Comparison of ENCODE assay signal across 26 cellular contexts in genomic region chr7:34507191-34507590, GRCh38.
"Had no signal": no experiment of that assay in that cellular context is flagged by ENCODE, and none has a peak within 500 bp of the region (broad histone marks: within the 10 kb centered on the region; RNA-seq: fewer than 3 reads in every experiment).

No MANE protein-coding gene starts in this region.

- H3K9me3 ChIP-seq: suprapubic skin, testis, thoracic aorta, thyroid gland, tibial nerve, upper lobe of right lung, uterus, vagina had no signal

- DNase-seq: stimulated activated CD4-positive, alpha-beta T cell treated with anti-CD3 and anti-CD28 coated beads, Interleukin-2, amount 100 ng/mL, for 48 hours; stimulated activated CD4-positive, alpha-beta T cell treated with anti-CD3 and anti-CD28 coated beads, Interleukin-4, amount 100 ng/mL, for 1 hour; stimulated activated CD4-positive, alpha-beta T cell treated with anti-CD3 and anti-CD28 coated beads, Interleukin-4, amount 100 ng/mL, for 24 hours; stimulated activated CD4-positive, alpha-beta T cell treated with anti-CD3 and anti-CD28 coated beads, Interleukin-4, amount 100 ng/mL, for 4 hours; stimulated activated CD8-positive, alpha-beta memory T cell treated with anti-CD3 and anti-CD28 coated beads, Interleukin-4, amount 100 ng/mL, for 48 hours; stimulated activated naive B cell treated with anti-CD40 and anti-IgM and Interleukin-4, amounts not matched to agents 10 μg/mL and 1 μg/mL and 100 μg/mL, for 72 hours; stimulated activated naive CD4-positive, alpha-beta T cell; stimulated activated naive CD4-positive, alpha-beta T cell treated with Interleukin-2 at 50 U/mL for 16 hours; stimulated activated naive CD8-positive, alpha-beta T cell treated with anti-CD3 and anti-CD28 coated beads, Interleukin-15, amount 100 ng/mL, for 72 hours; stimulated activated naive CD8-positive, alpha-beta T cell treated with anti-CD3 and anti-CD28 coated beads, Interleukin-15, Interleukin-2, amounts not matched to agents 100 U/mL and 50 U/mL, for 24 hours; stomach; substantia nigra; testis; thyroid gland; tibial artery; transverse colon; upper lobe of left lung; upper lobe of right lung; uterus had no signal

- H3K36me3 ChIP-seq: stomach, suprapubic skin, thoracic aorta, thyroid gland, tibial artery, tibial nerve, transverse colon, upper lobe of left lung, upper lobe of right lung, uterus, vagina had no signal

- H3K27ac ChIP-seq: stomach, suprapubic skin, testis, thoracic aorta, thyroid gland, tibial artery, tibial nerve, transverse colon, upper lobe of left lung, upper lobe of right lung, uterus, vagina had no signal

- H3K4me3 ChIP-seq: stomach, suprapubic skin, testis, thoracic aorta, thyroid gland, tibial artery, tibial nerve, transverse colon, upper lobe of left lung, upper lobe of right lung, uterus, vagina had no signal

- H3K27me3 ChIP-seq: stomach, suprapubic skin, testis, thyroid gland, tibial artery, tibial nerve, transverse colon, upper lobe of left lung, upper lobe of right lung, uterus, vagina had no signal

- ATAC-seq: stimulated activated effector memory CD8-positive, alpha-beta T cell treated with anti-CD3 and anti-CD28 coated beads, Interleukin-12 subunit alpha, Interleukin-12 subunit beta, amount 100 ng/mL, for 72 hours; stimulated activated memory B cell treated with anti-CD40 and anti-IgM and Interleukin-4, amounts not matched to agents 10 μg/mL and 1 μg/mL and 100 μg/mL, for 72 hours; stimulated activated naive B cell treated with anti-CD40 and anti-IgM and Interleukin-4, amounts not matched to agents 10 μg/mL and 1 μg/mL and 100 μg/mL, for 72 hours; stimulated activated naive CD8-positive, alpha-beta T cell treated with anti-CD3 and anti-CD28 coated beads, Interleukin-15, amount 100 ng/mL, for 72 hours; stimulated activated naive CD8-positive, alpha-beta T cell treated with anti-CD3 and anti-CD28 coated beads, Interleukin-15, Interleukin-2, amounts not matched to agents 100 U/mL and 50 U/mL, for 24 hours; upper lobe of right lung had no signal

- FAIRE-seq: urothelium cell line had no signal

- H3K4me1 ChIP-seq: stomach, suprapubic skin, testis, thyroid gland, tibial artery, tibial nerve, transverse colon, upper lobe of left lung, upper lobe of right lung, uterus, vagina had no signal
